ENCODE assay signal across 8 cellular contexts in genomic region chr1:78872801-78873200, GRCh38.
A peak's percentile ranks its signal among the peaks of the same experiment; 100 is the strongest.
DNase-seq lines count a peak whose midpoint lies in the region; ATAC-seq, FAIRE-seq and TF ChIP-seq lines count a peak whose summit lies in the region.
"Not testable (repeated sequence)": the region's sequence is repeated elsewhere in the genome, so short reads cannot be mapped to it uniquely, and the experiment has no call there.

No MANE protein-coding gene starts in this region.

- not testable (repeated sequence) for H4K20me1 ChIP-seq in IMR-90 (ENCODE audit: insufficient read depth, low read length); endothelial cell of umbilical vein (replicated peaks; ENCODE audit: control insufficient read depth, extremely low read depth, insufficient read depth, low read length)

- H3K18ac ChIP-seq in IMR-90 (ENCODE audit: low read depth, low read length): not testable (repeated sequence)

- not testable (repeated sequence) for H2AK9ac ChIP-seq in IMR-90 (replicated peaks; ENCODE audit: low read depth, low read length, poor library complexity)

- not testable (repeated sequence) for TF ChIP-seq RAD21 in IMR-90 (IDR thresholded peaks at IDR 0.05; ENCODE audit: low read length)

- no CpG with 5 or more reads among the region's 4 CpGs for WGBS in IMR-90 (ENCODE audit: extremely low coverage in 2 of 2, insufficient read length in 1 of 2), 2 experiments

- H3K79me2 ChIP-seq in endothelial cell of umbilical vein (ENCODE audit: control insufficient read depth, insufficient read depth, low read length): not testable (repeated sequence)

- H3K23ac ChIP-seq in IMR-90 (ENCODE audit: low read depth, low read length): not testable (repeated sequence)

- dilution Hi-C loops in IMR-90 (cut with HindIII; ENCODE audit: low sequenced_read_pairs, unreplicated experiment); endothelial cell of umbilical vein (cut with MboI; ENCODE audit: extremely low pct_ligation_motif_present, low sequenced_read_pairs): not testable (repeated sequence)

- not testable (repeated sequence) for BruUV-seq in IMR-90 (replicated peaks; lab: Mats Ljungman, UMichigan); endothelial cell of umbilical vein (replicated peaks; lab: Mats Ljungman, UMichigan)

- not testable (repeated sequence) for H3K4me3 ChIP-seq in IMR-90 (ENCODE audit: insufficient read depth, low read depth, low read length); SJSA1; endothelial cell of umbilical vein (replicated peaks in 1 of 3; ENCODE audit: insufficient read depth in 1 of 3, low read depth in 1 of 3, low read length in 3 of 3)

- not testable (repeated sequence) for H4K5ac ChIP-seq in IMR-90 (ENCODE audit: low read depth, low read length)

- not testable (repeated sequence) for H3K4me2 ChIP-seq in IMR-90 (ENCODE audit: low read depth, low read length); endothelial cell of umbilical vein (ENCODE audit: insufficient read depth, low read length)

- H4K8ac ChIP-seq in IMR-90 (ENCODE audit: low read depth in 2 of 2, low read length in 2 of 2): 0 out of 4 replicates have a peak overlapping the region, but pooled peaks of 1 of the 2 experiments have one; percentile 84

- not testable (repeated sequence) for H3K4ac ChIP-seq in IMR-90 (ENCODE audit: low read depth, low read length)

- H2AFZ ChIP-seq in IMR-90 (replicated peaks; ENCODE audit: low read length, poor library complexity); endothelial cell of umbilical vein (ENCODE audit: low read depth, low read length): not testable (repeated sequence)

- H3K79me1 ChIP-seq in IMR-90 (ENCODE audit: low read depth in 1 of 2, low read length in 2 of 2): not testable (repeated sequence)

- peak; percentile 67 for DNase-seq in A172 (ENCODE audit: low spot score)
- DNase-seq in GM03348 (ENCODE audit: low spot score): peak; percentile 36
- peak; percentile 62 for DNase-seq in IMR-90
- DNase-seq in SJSA1 (ENCODE audit: low read depth in 1 of 2, low spot score in 2 of 2): peak; percentile 48 to 67
- peak; percentile 63 for DNase-seq in astrocyte of the hippocampus (ENCODE audit: low read depth, low spot score)
- DNase-seq in endothelial cell of umbilical vein (ENCODE audit: low read depth, low spot score): peak; percentile 27
- peak; percentile 5 for DNase-seq in glomerular endothelial cell (ENCODE audit: extremely low read depth, low read depth, low spot score)
- peak; percentile 77 for DNase-seq in renal cortical epithelial cell (ENCODE audit: low read depth)

- H3K9me3 ChIP-seq in IMR-90 (ENCODE audit: control insufficient read depth, insufficient read depth, low read length); SJSA1 (replicated peaks); endothelial cell of umbilical vein (replicated peaks; ENCODE audit: control insufficient read depth, insufficient read depth, low read length): not testable (repeated sequence)

- H2BK120ac ChIP-seq in IMR-90 (ENCODE audit: low read depth, low read length): peak overlapping the region; percentile 77; the same call in 1 of the 2 replicates

- not testable (repeated sequence) for H3K4me1 ChIP-seq in IMR-90 (ENCODE audit: control insufficient read depth, insufficient read depth, low read length); endothelial cell of umbilical vein (ENCODE audit: control insufficient read depth, extremely low read depth, insufficient read depth, low read length)
- H3K4me1 ChIP-seq in SJSA1 (replicated peaks): peaks cover 11% of the 10 kb centered on the region

- peak overlapping the region; percentile 87; the same call in 1 of the 2 replicates for H2BK20ac ChIP-seq in IMR-90 (ENCODE audit: low read depth, low read length)

- H3K9ac ChIP-seq in IMR-90 (ENCODE audit: low read depth, low read length); endothelial cell of umbilical vein (replicated peaks; ENCODE audit: extremely low read depth, insufficient read depth, low read length): not testable (repeated sequence)

- not testable (repeated sequence) for H2BK5ac ChIP-seq in IMR-90 (ENCODE audit: low read depth, low read length, poor library complexity, severe bottlenecking)

- FAIRE-seq in endothelial cell of umbilical vein (lab: Jason Lieb, UNC): not testable (repeated sequence)

- not testable (repeated sequence) for H4K91ac ChIP-seq in IMR-90 (ENCODE audit: insufficient read depth, low read depth, low read length)

- H3K36me3 ChIP-seq in IMR-90 (ENCODE audit: control insufficient read depth, insufficient read depth, low read length); SJSA1; endothelial cell of umbilical vein (ENCODE audit: control insufficient read depth in 2 of 2, extremely low read depth in 1 of 2, insufficient read depth in 2 of 2, low read length in 2 of 2): not testable (repeated sequence)

- intact Hi-C loops in IMR-90 (cut with micrococcal nuclease); endothelial cell of umbilical vein (cut with micrococcal nuclease): not testable (repeated sequence)

- CTCF ChIA-PET in IMR-90 (lab: Yijun Ruan, JAX); endothelial cell of umbilical vein (lab: Charles Lee): not testable (repeated sequence)

- peak; percentile 79 for ATAC-seq in IMR-90 (ENCODE audit: low read depth)

- not testable (repeated sequence) for H3K56ac ChIP-seq in IMR-90 (ENCODE audit: extremely low read depth, insufficient read depth, low read length)

- H2AK5ac ChIP-seq in IMR-90 (ENCODE audit: low read depth, low read length): not testable (repeated sequence)

- in situ Hi-C loops in IMR-90 (cut with MboI; ENCODE audit: low sequenced_read_pairs): not testable (repeated sequence)

- not testable (repeated sequence) for TF ChIP-seq CTCF in IMR-90 (conservative IDR thresholded peaks at IDR 0.05; ENCODE audit: low read depth, low read length); endothelial cell of umbilical vein (IDR thresholded peaks at IDR 0.05; ENCODE audit: extremely low read depth in 1 of 2, insufficient read depth in 1 of 2, low read depth in 1 of 2, low read length in 2 of 2)

- not testable (repeated sequence) for H3K27ac ChIP-seq in IMR-90 (ENCODE audit: insufficient read depth, low read length)
- H3K27ac ChIP-seq in SJSA1: peak overlapping the region; percentile 72
- peak overlapping the region; percentile 29 for H3K27ac ChIP-seq in endothelial cell of umbilical vein (ENCODE audit: insufficient read depth, low read depth, low read length)

- not testable (repeated sequence) for H3K14ac ChIP-seq in IMR-90 (replicated peaks; ENCODE audit: low read depth, low read length)

- not testable (repeated sequence) for H3K9me1 ChIP-seq in IMR-90 (ENCODE audit: insufficient read depth, low read length); endothelial cell of umbilical vein (replicated peaks; ENCODE audit: control insufficient read depth, extremely low read depth, insufficient read depth, low read length)

- H3K27me3 ChIP-seq in IMR-90 (ENCODE audit: control insufficient read depth, insufficient read depth, low read length); SJSA1 (replicated peaks); endothelial cell of umbilical vein (ENCODE audit: control insufficient read depth in 2 of 2, insufficient read depth in 2 of 2, low read length in 2 of 2): not testable (repeated sequence)

- not testable (repeated sequence) for TF ChIP-seq POLR2A in IMR-90 (IDR thresholded peaks at IDR 0.05; ENCODE audit: low read depth, low read length); endothelial cell of umbilical vein (IDR thresholded peaks at IDR 0.05; ENCODE audit: low read depth, low read length)

- POLR2A ChIA-PET in IMR-90 (lab: Charles Lee; ENCODE audit: unreplicated experiment); endothelial cell of umbilical vein (lab: Charles Lee): not testable (repeated sequence)

- H2BK15ac ChIP-seq in IMR-90 (ENCODE audit: low read depth, low read length): not testable (repeated sequence)

TF ChIP-seq in endothelial cell of umbilical vein, 7 proteins besides CTCF, POLR2A, EP300 and RAD21:
- peak; percentile 35 for TF ChIP-seq FOS (IDR thresholded peaks at IDR 0.05; ENCODE audit: borderline replicate concordance, insufficient read depth, low read length)

Comparison
In these comparisons a context has a peak if more than half of its experiments do, and no peak if none do; other contexts are left out.
1. DNase-seq: peak in every context shown above with its lines; median percentile 77 in renal cortical epithelial cell; 67 in A172; 63 in astrocyte of the hippocampus; 62 in IMR-90; 58 in SJSA1; 36 in GM03348; 27 in endothelial cell of umbilical vein; 5 in glomerular endothelial cell.